Comparison of ENCODE assay signal across 14 cellular contexts in genomic region chr4:122118243-122118642, GRCh38.
"Had no signal": no experiment of that assay in that cellular context is flagged by ENCODE, and none has a peak within 500 bp of the region (broad histone marks: within the 10 kb centered on the region; RNA-seq: fewer than 3 reads in every experiment).

No MANE protein-coding gene starts in this region.

- H3K9me3 ChIP-seq: gastroesophageal sphincter, mucosa of descending colon, transverse colon, vagina had no signal

- H3K27ac ChIP-seq: gastroesophageal sphincter, transverse colon, vagina had no signal

- H3K27ac Mint-ChIP-seq: activated naive CD8-positive, alpha-beta T cell treated with anti-CD3 and anti-CD28 coated beads, Interleukin-2, amount 50 U/mL, for 24 hours had no signal

- ATAC-seq: activated naive CD8-positive, alpha-beta T cell treated with anti-CD3 and anti-CD28 coated beads, Interleukin-2, amount 50 U/mL, for 24 hours; gastroesophageal sphincter; left lobe of liver had no signal

- H3K4me3 Mint-ChIP-seq: activated naive CD8-positive, alpha-beta T cell treated with anti-CD3 and anti-CD28 coated beads, Interleukin-2, amount 50 U/mL, for 24 hours had no signal

- H3K27me3 Mint-ChIP-seq: activated naive CD8-positive, alpha-beta T cell treated with anti-CD3 and anti-CD28 coated beads, Interleukin-2, amount 50 U/mL, for 24 hours; naive thymus-derived CD8-positive, alpha-beta T cell had no signal

- H3K4me1 ChIP-seq: gastroesophageal sphincter, transverse colon, vagina had no signal

- H3K4me3 ChIP-seq: gastroesophageal sphincter, mucosa of descending colon, skin epidermis, transverse colon, vagina had no signal

- H3K36me3 ChIP-seq: gastroesophageal sphincter, transverse colon, vagina had no signal

- H3K27me3 ChIP-seq: gastroesophageal sphincter, transverse colon, vagina had no signal

- DNase-seq: activated effector memory CD4-positive, alpha-beta T cell treated with anti-CD3 and anti-CD28 coated beads, Interleukin-2, amount 50 U/mL, for 16 hours; aorta; mucosa of descending colon; naive thymus-derived CD8-positive, alpha-beta T cell; nucleus accumbens; posterior cingulate gyrus; stimulated activated CD4-positive, alpha-beta T cell treated with anti-CD3 and anti-CD28 coated beads, Interleukin-4, amount 100 ng/mL, for 1 hour; stimulated activated naive CD4-positive, alpha-beta T cell treated with Interleukin-2 at 50 U/mL for 16 hours; transverse colon had no signal
